16 cellular contexts compared by ENCODE assay signal in genomic region chr19:15368051-15368632, GRCh38. TPM values are rescaled to one million over a fixed set of nuclear protein-coding genes. Genes with fewer than 3 reads are reported as not detected.
DNase-seq lines count a peak whose midpoint lies in the region; ATAC-seq and TF ChIP-seq lines count a peak whose summit lies in the region.
"Had no signal": no experiment of that assay in that cellular context is flagged by ENCODE, and none has a peak within 500 bp of the region (broad histone marks: within the 10 kb centered on the region; RNA-seq: fewer than 3 reads in every experiment).

No MANE protein-coding gene starts in this region.

- H3K9me3 ChIP-seq in left ventricle myocardium inferior (replicated peaks) (no peaks in the 10 kb centered on the region), WERI-Rb-1 (ENCODE audit: severe bottlenecking) (no peaks in the 10 kb centered on the region)

- no peak overlapping the region for H3K4me3 Mint-ChIP-seq in natural killer cell

- no peaks in the 10 kb centered on the region for H3K36me3 Mint-ChIP-seq in natural killer cell

- H3K4me1 Mint-ChIP-seq in natural killer cell, result peaks cover 0 to 8% of the 10 kb centered on the region in 2 donors

- intact Hi-C loops in Right ventricle myocardium superior (cut with DNase I) (loop anchor here (5.0 kb wide), 1 partner anchor 36 kb away; the partner anchor contains the start of gene BRD4), Right ventricle myocardium inferior (cut with DNase I) (no loop called here), left ventricle myocardium inferior (cut with micrococcal nuclease) (no loop called here), natural killer cell (cut with micrococcal nuclease) (no loop called here)

- TF ChIP-seq CTCF in left ventricle myocardium inferior (IDR thresholded peaks at IDR 0.05; ENCODE audit: borderline replicate concordance), result no peak
- no peak for TF ChIP-seq CTCF in natural killer cell (IDR thresholded peaks at IDR 0.05)
- TF ChIP-seq CTCF in WERI-Rb-1 (IDR thresholded peaks at IDR 0.05; ENCODE audit: low read depth, low read length), result no peak

- H3K27me3 ChIP-seq in left ventricle myocardium inferior (ENCODE audit: low read depth) (no peaks in the 10 kb centered on the region), WERI-Rb-1 (ENCODE audit: insufficient read depth, low read depth, severe bottlenecking) (no peaks in the 10 kb centered on the region)
- H3K27me3 ChIP-seq: BLaER1 treated with 17β-estradiol and CSF1 and Interleukin-3, amounts not matched to agents 10 nM and 100 nM had no signal

- H3K4me3 ChIP-seq in left ventricle myocardium inferior, result no peak overlapping the region
- H3K4me3 ChIP-seq in WERI-Rb-1 (ENCODE audit: low read depth, low read length), result no peak overlapping the region
- H3K4me3 ChIP-seq: BLaER1 treated with 17β-estradiol and CSF1 and Interleukin-3, amounts not matched to agents 10 nM and 100 nM; PC-9 had no signal

- H3K4me1 ChIP-seq in left ventricle myocardium inferior, result peaks cover 64% of the 10 kb centered on the region

- peak overlapping the region; percentile 85 for H3K27ac ChIP-seq in left ventricle myocardium inferior (replicated peaks)
- H3K27ac ChIP-seq in WERI-Rb-1, result no peak overlapping the region
- H3K27ac ChIP-seq: BLaER1 treated with 17β-estradiol and CSF1 and Interleukin-3, amounts not matched to agents 10 nM and 100 nM; PC-9 had no signal

- no peaks in the 10 kb centered on the region for H3K27me3 Mint-ChIP-seq in natural killer cell (ENCODE audit: low read depth in 2 of 2)

- H3K27ac Mint-ChIP-seq in natural killer cell, result peak overlapping the region; percentile 21 to 63

- peaks cover 89% of the 10 kb centered on the region for H3K36me3 ChIP-seq in left ventricle myocardium inferior
- peaks cover 79% of the 10 kb centered on the region for H3K36me3 ChIP-seq in WERI-Rb-1

- ATAC-seq in Right ventricle myocardium superior (ENCODE audit: poor library complexity) (peak; percentile 3), Right ventricle myocardium inferior (no peak), natural killer cell (no peak)

- H3K9me3 Mint-ChIP-seq in natural killer cell, result no peaks in the 10 kb centered on the region

- DNase-seq in Right ventricle myocardium superior, result no peak
- no peak for DNase-seq in Right ventricle myocardium inferior (ENCODE audit: missing footprints)
- DNase-seq in left ventricle myocardium inferior, result no peak
- no peak for DNase-seq in natural killer cell
- no peak for DNase-seq in amygdala (lab: John Stamatoyannopoulos, UW)
- no peak for DNase-seq in DMS153 (lab: John Stamatoyannopoulos, UW)
- no peak for DNase-seq in WERI-Rb-1
- DNase-seq in activated naive CD4-positive, alpha-beta T cell (lab: John Stamatoyannopoulos, UW), result no peak
- DNase-seq: DMS 273 treated with DMSO at 0.1 percent for 48 hours, GF-D8, NCI-H1092, NCI-H2081 treated with DMSO at 0.1 percent for 48 hours, NCI-H510A, NCI-H774, PC-9 had no signal

RNA-seq across cellular contexts. Expression of gene AKAP8, which starts 11.4 kb away (rescaled TPM):
- total RNA-seq in Right ventricle myocardium superior (20.6 TPM), Right ventricle myocardium inferior (19.8 TPM), left ventricle myocardium inferior (21.8 TPM), natural killer cell (10 to 100 TPM; 65.3 to 87.6 (median 76.9) TPM)

RNA-seq across cellular contexts. Expression of gene BRD4, which starts 35.8 kb away (rescaled TPM):
- 55.1 TPM for total RNA-seq in Right ventricle myocardium superior
- 56.5 TPM for total RNA-seq in Right ventricle myocardium inferior
- total RNA-seq in left ventricle myocardium inferior, result 60.9 TPM
- total RNA-seq in natural killer cell, result 100 to 1,000 TPM in 1 of 3 donors, 10 to 100 TPM in 2; 91.9 to 116 (median 98.3) TPM

RNA-seq across cellular contexts. Expression of gene AKAP8L, which starts 50.6 kb away (rescaled TPM):
- total RNA-seq in Right ventricle myocardium superior (74.5 TPM), Right ventricle myocardium inferior (76.7 TPM), left ventricle myocardium inferior (74.5 TPM), natural killer cell (100 to 1,000 TPM; 144 to 174 (median 173) TPM)
